12 cellular contexts compared by ENCODE assay signal in the genomic region with DNA sequence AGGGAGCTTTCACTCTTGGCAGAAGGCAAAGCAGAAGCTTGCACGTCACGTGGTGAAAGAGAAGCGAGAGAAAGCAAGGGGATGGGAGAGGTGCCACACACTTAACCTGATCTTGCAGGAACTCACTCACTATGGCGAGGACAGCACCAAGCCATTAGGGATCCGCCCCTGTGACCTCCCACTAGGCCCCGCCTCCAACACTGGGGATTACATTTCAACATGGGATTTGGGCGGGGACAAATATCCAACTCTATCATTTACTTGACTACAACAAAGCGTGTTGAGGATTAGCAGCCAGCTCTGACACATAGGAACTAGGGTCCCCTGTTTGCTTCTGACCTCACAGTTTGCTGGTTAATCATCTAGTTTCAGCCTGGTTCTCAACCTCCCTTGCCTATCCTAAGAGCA. TPM values are rescaled to one million over a fixed set of nuclear protein-coding genes. Genes with fewer than 3 reads are reported as not detected.
DNase-seq lines count a peak whose midpoint lies in the region; ATAC-seq and TF ChIP-seq lines count a peak whose summit lies in the region.
"Had no signal": no experiment of that assay in that cellular context is flagged by ENCODE, and none has a peak within 500 bp of the region (broad histone marks: within the 10 kb centered on the region; RNA-seq: fewer than 3 reads in every experiment).

No MANE protein-coding gene starts in this region.

- H3K27me3 Mint-ChIP-seq in central memory CD8-positive, alpha-beta T cell, result no peaks in the 10 kb centered on the region
- H3K27me3 Mint-ChIP-seq in Caco-2 (ENCODE audit: insufficient read depth, unreplicated experiment), result no peaks in the 10 kb centered on the region

- H3K4me1 Mint-ChIP-seq in central memory CD8-positive, alpha-beta T cell, result peaks cover 56% of the 10 kb centered on the region
- H3K4me1 Mint-ChIP-seq in Caco-2 (ENCODE audit: low read depth, unreplicated experiment), result peaks cover 23% of the 10 kb centered on the region

- H3K27ac Mint-ChIP-seq in central memory CD8-positive, alpha-beta T cell (ENCODE audit: low read depth), result peak overlapping the region; percentile 93
- H3K27ac Mint-ChIP-seq in Caco-2 (ENCODE audit: unreplicated experiment), result no peak overlapping the region

- H3K36me3 ChIP-seq in HEK293 (ENCODE audit: control insufficient read depth in 2 of 2, insufficient read depth in 1 of 2, low read length in 2 of 2) (no peaks in the 10 kb centered on the region), Caco-2 (ENCODE audit: control insufficient read depth, insufficient read depth, low read length) (no peaks in the 10 kb centered on the region)

- H3K4me3 ChIP-seq in HEK293 (ENCODE audit: low read depth, low read length) (no peak overlapping the region), Caco-2 (ENCODE audit: low read depth, low read length) (no peak overlapping the region), right cardiac atrium (ENCODE audit: low read length) (no peak overlapping the region)
- H3K4me3 ChIP-seq: dorsolateral prefrontal cortex had no signal

- ATAC-seq in central memory CD8-positive, alpha-beta T cell (replicated peaks; ENCODE audit: extremely low read depth, poor library complexity, severe bottlenecking), result peak; percentile 5
- ATAC-seq in right cardiac atrium, result no peak

- CTCF ChIA-PET in HEK293 (lab: Yijun Ruan, JAX), result interaction anchor here (0.7 kb wide), 2 partner anchors 15 to 102 kb away, joined by 3 read pairs; no protein-coding TSS in a partner anchor
- CTCF ChIA-PET in Caco-2 (lab: Charles Lee), result no interaction called here

- peaks cover 10% of the 10 kb centered on the region for H3K36me3 Mint-ChIP-seq in central memory CD8-positive, alpha-beta T cell (ENCODE audit: insufficient read depth)
- H3K36me3 Mint-ChIP-seq in Caco-2 (ENCODE audit: insufficient read depth, unreplicated experiment), result no peaks in the 10 kb centered on the region

- no peaks in the 10 kb centered on the region for H3K9me3 ChIP-seq in HEK293 (ENCODE audit: control insufficient read depth, insufficient read depth, low read depth, low read length)
- peaks cover 3% of the 10 kb centered on the region; the same call in 1 of the 2 replicates for H3K9me3 ChIP-seq in Caco-2
- no peaks in the 10 kb centered on the region for H3K9me3 ChIP-seq in right cardiac atrium (ENCODE audit: control insufficient read depth, low read length)

- POLR2A ChIA-PET in HEK293 (lab: Yijun Ruan, JAX) (no interaction called here), Caco-2 (lab: Charles Lee) (no interaction called here)

- H3K4me1 ChIP-seq in HEK293 (ENCODE audit: control insufficient read depth, insufficient read depth, low read length), result no peaks in the 10 kb centered on the region
- H3K4me1 ChIP-seq in Caco-2, result peaks cover 14% of the 10 kb centered on the region
- peaks cover 11% of the 10 kb centered on the region for H3K4me1 ChIP-seq in right cardiac atrium (ENCODE audit: control insufficient read depth, insufficient read depth, low read length)

- H3K4me3 Mint-ChIP-seq in central memory CD8-positive, alpha-beta T cell, result peak overlapping the region; percentile 74
- no peak overlapping the region for H3K4me3 Mint-ChIP-seq in Caco-2 (ENCODE audit: unreplicated experiment)

- DNase-seq in activated CD4-positive, alpha-beta T cell treated with anti-CD3 and anti-CD28 coated beads for 48 hours, result peak; percentile 80
- DNase-seq in central memory CD8-positive, alpha-beta T cell (ENCODE audit: low spot score in 2 of 2), result peak in 1 of 2 donors; percentile 13
- DNase-seq in stimulated activated CD4-positive, alpha-beta T cell treated with anti-CD3 and anti-CD28 coated beads, Interleukin-4, amount 100 ng/mL, for 1 hour, result peak; percentile 50
- DNase-seq in SW480 (ENCODE audit: low spot score), result no peak
- DNase-seq in Caco-2, result no peak
- DNase-seq in right cardiac atrium, result no peak
- no peak for DNase-seq in CD1c-positive myeloid dendritic cell (ENCODE audit: extremely low spot score)
- DNase-seq: dorsolateral prefrontal cortex, GOT3, hippocampal formation, NCI-H2081 treated with DMSO at 0.1 percent for 48 hours had no signal

- 97% methylated on average over 8 of the region's 8 CpGs for WGBS in right cardiac atrium

- intact Hi-C loops in Caco-2 (cut with micrococcal nuclease; ENCODE audit: unreplicated experiment) (no loop called here), right cardiac atrium (cut with DNase I) (no loop called here)

- no peaks in the 10 kb centered on the region for H3K9me3 Mint-ChIP-seq in central memory CD8-positive, alpha-beta T cell
- H3K9me3 Mint-ChIP-seq in Caco-2 (ENCODE audit: unreplicated experiment), result peaks cover 10% of the 10 kb centered on the region

- TF ChIP-seq CTCF in HEK293 (tag by site-specific recombination; IDR thresholded peaks at IDR 0.05), result no peak
- no peak for TF ChIP-seq CTCF in Caco-2 (IDR thresholded peaks at IDR 0.05; ENCODE audit: insufficient read depth in 1 of 2, low read depth in 1 of 2, low read length in 1 of 2, severe bottlenecking in 1 of 2, unreplicated experiment in 1 of 2)

- BruUV-seq in Caco-2 (replicated peaks; lab: Mats Ljungman, UMichigan), result no TSS peak

- no peak overlapping the region for H3K27ac ChIP-seq in HEK293 (ENCODE audit: extremely low read depth, low read depth, low read length)
- no peak overlapping the region for H3K27ac ChIP-seq in right cardiac atrium (ENCODE audit: low read length)

- no peaks in the 10 kb centered on the region for H3K27me3 ChIP-seq in Caco-2 (replicated peaks; ENCODE audit: control insufficient read depth, insufficient read depth, low read length)
- H3K27me3 ChIP-seq in right cardiac atrium (ENCODE audit: control insufficient read depth, insufficient read depth), result no peaks in the 10 kb centered on the region
- H3K27me3 ChIP-seq: dorsolateral prefrontal cortex had no signal

TF ChIP-seq in HEK293, 187 proteins besides CTCF, POLR2A, EP300 and RAD21:
- TF ChIP-seq ZNF692 (tag by site-specific recombination; IDR thresholded peaks at IDR 0.05) (no peak), ZNF211 (tag by site-specific recombination; IDR thresholded peaks at IDR 0.05; ENCODE audit: low read depth) (no peak), SP7 (tag by site-specific recombination; IDR thresholded peaks at IDR 0.05) (peak; percentile 38; the same call in 1 of the 2 replicates), ZNF354C (tag by site-specific recombination; IDR thresholded peaks at IDR 0.05; ENCODE audit: borderline replicate concordance, low read depth) (no peak)
- TF ChIP-seq, protein P1, sequence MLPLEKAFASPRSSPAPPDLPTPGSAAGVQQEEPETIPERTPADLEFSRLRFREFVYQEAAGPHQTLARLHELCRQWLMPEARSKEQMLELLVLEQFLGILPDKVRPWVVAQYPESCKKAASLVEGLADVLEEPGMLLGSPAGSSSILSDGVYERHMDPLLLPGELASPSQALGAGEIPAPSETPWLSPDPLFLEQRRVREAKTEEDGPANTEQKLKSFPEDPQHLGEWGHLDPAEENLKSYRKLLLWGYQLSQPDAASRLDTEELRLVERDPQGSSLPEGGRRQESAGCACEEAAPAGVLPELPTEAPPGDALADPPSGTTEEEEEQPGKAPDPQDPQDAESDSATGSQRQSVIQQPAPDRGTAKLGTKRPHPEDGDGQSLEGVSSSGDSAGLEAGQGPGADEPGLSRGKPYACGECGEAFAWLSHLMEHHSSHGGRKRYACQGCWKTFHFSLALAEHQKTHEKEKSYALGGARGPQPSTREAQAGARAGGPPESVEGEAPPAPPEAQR (tag by site-specific recombination; IDR thresholded peaks at IDR 0.05), result no peak

RNA-seq across cellular contexts. Expression of gene LBH, which starts 35.8 kb away (rescaled TPM):
- total RNA-seq in Caco-2 (2022), result 126 and 159 TPM in 2 replicates
- total RNA-seq in right cardiac atrium, result 10 to 100 TPM; 22.9 to 31.3 (median 24.2) TPM
- 12.4 TPM for polyA plus RNA-seq in right cardiac atrium

Comparison
In these comparisons a context has a peak if more than half of its experiments do, and no peak if none do; other contexts are left out.
1. DNase-seq: peak in activated CD4-positive, alpha-beta T cell treated with anti-CD3 and anti-CD28 coated beads for 48 hours (single experiment) and stimulated activated CD4-positive, alpha-beta T cell treated with anti-CD3 and anti-CD28 coated beads, Interleukin-4, amount 100 ng/mL, for 1 hour (single experiment); none in SW480 (single experiment), Caco-2 (0 of 2), right cardiac atrium (0 of 3) and CD1c-positive myeloid dendritic cell (single experiment).